Comparison of ENCODE assay signal across 1 cellular context in the genomic region with DNA sequence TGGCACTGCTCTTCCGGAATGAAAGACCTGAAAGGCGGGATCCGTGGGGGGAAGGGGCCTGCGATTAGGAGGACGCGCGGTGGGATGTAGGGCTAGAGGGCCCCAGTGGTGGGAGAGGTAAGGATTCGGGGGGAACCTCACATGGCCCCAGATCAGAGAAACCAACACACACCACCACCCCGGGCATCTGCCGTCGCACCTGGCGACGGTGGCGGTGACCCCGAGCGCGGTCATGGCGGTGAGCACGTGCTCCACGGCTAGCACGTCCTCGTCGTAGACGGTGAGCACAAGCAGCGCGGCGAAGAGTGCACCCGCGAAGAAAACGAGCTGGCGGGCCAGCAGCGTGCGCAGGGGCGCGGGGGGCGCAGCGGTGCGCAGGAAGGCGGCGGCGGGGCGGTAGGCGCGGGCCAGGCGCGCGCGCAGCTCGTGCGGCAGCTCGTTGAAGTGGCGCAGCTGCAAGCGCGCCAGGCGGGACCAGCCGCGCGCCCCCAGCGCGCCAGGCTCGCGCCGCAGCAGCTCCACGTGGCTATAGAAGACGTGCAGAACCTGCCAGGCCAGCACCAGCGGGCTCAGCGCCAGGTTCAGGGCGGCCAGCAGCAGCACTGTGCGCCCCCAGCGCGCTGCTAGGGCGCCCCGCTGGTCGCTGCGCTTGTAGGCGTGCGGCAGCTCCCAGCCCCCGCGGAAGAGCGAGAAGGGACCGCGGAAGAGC.
A peak's percentile ranks its signal among the peaks of the same experiment; 100 is the strongest.
TF ChIP-seq lines count a peak whose summit lies in the region.

No MANE protein-coding gene starts in this region.

TF ChIP-seq in K562, 482 proteins besides CTCF, POLR2A, EP300 and RAD21 (continued from another document and continues in another):
- TF ChIP-seq, protein P1, sequence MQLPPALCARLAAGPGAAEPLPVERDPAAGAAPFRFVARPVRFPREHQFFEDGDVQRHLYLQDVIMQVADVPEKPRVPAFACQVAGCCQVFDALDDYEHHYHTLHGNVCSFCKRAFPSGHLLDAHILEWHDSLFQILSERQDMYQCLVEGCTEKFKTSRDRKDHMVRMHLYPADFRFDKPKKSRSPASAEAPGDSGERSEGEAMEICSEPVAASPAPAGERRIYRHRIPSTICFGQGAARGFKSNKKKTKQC (CRISPR knock-in tag; IDR thresholded peaks at IDR 0.05): 0 out of 2 replicates have a peak, but pooled peaks have one; percentile 22
- TF ChIP-seq, protein P2, sequence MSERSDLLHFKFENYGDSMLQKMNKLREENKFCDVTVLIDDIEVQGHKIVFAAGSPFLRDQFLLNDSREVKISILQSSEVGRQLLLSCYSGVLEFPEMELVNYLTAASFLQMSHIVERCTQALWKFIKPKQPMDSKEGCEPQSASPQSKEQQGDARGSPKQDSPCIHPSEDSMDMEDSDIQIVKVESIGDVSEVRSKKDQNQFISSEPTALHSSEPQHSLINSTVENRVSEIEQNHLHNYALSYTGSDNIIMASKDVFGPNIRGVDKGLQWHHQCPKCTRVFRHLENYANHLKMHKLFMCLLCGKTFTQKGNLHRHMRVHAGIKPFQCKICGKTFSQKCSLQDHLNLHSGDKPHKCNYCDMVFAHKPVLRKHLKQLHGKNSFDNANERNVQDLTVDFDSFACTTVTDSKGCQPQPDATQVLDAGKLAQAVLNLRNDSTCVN (CRISPR knock-in tag; IDR thresholded peaks at IDR 0.05): no peak
- TF ChIP-seq NCOA2 (IDR thresholded peaks at IDR 0.05; ENCODE audit: partially characterized antibody in 2 of 2) (no peak), PTRF (tag; IDR thresholded peaks at IDR 0.05) (no peak), TFAM (CRISPR knock-in tag; conservative IDR thresholded peaks at IDR 0.05) (no peak), HDGF (IDR thresholded peaks at IDR 0.05) (no peak), POLR2G (IDR thresholded peaks at IDR 0.05; ENCODE audit: low read depth, low read length) (peak; percentile 9; the same call in 1 of the 2 replicates), NFE2 (IDR thresholded peaks at IDR 0.05; ENCODE audit: low read depth) (no peak), HMGN3 (IDR thresholded peaks at IDR 0.05; ENCODE audit: borderline replicate concordance, extremely low read depth, insufficient read length, low read depth, low read length) (peak; percentile 9), ARID2 (IDR thresholded peaks at IDR 0.05) (no peak), LEF1 (IDR thresholded peaks at IDR 0.05) (no peak), RBM25 (IDR thresholded peaks at IDR 0.05; ENCODE audit: low read depth, low read length, severe bottlenecking) (no peak), CBX2 (IDR thresholded peaks at IDR 0.05; ENCODE audit: insufficient read depth, low read length, poor library complexity, severe bottlenecking) (no peak), ZFPM2 (CRISPR knock-in tag; IDR thresholded peaks at IDR 0.05) (no peak), CC2D1A (IDR thresholded peaks at IDR 0.05) (no peak), ZNF3 (CRISPR knock-in tag; IDR thresholded peaks at IDR 0.05) (no peak), HLTF (IDR thresholded peaks at IDR 0.05) (no peak), ZNF778 (CRISPR knock-in tag; IDR thresholded peaks at IDR 0.05) (no peak), SMARCB1 (IDR thresholded peaks at IDR 0.05; ENCODE audit: insufficient read length, low read depth) (no peak), IRF2 (CRISPR knock-in tag; IDR thresholded peaks at IDR 0.05) (no peak), KDM4B (IDR thresholded peaks at IDR 0.05; ENCODE audit: borderline replicate concordance in 2 of 2, low read depth in 1 of 2) (no peak), WHSC1 (IDR thresholded peaks at IDR 0.05; ENCODE audit: low read length) (no peak), ZNF507 (tag; conservative IDR thresholded peaks at IDR 0.05) (no peak), NR3C1 (CRISPR knock-in tag; IDR thresholded peaks at IDR 0.05) (peak; percentile 32; the same call in 1 of the 2 replicates), EGR1 (conservative IDR thresholded peaks at IDR 0.05) (no peak), DDX20 (tag; IDR thresholded peaks at IDR 0.05; ENCODE audit: low read depth) (no peak), CREBBP (IDR thresholded peaks at IDR 0.05; ENCODE audit: low read depth, low read length) (no peak), JUN (IDR thresholded peaks at IDR 0.05; ENCODE audit: borderline replicate concordance, low read depth, low read length) (no peak; the same call in 1 of the 2 replicates), JUN (CRISPR knock-in tag; IDR thresholded peaks at IDR 0.05; ENCODE audit: borderline replicate concordance) (no peak; the same call in 1 of the 2 replicates), SMARCA4 (IDR thresholded peaks at IDR 0.05) (no peak), ZSCAN32 (CRISPR knock-in tag; IDR thresholded peaks at IDR 0.05) (no peak), MTA1 (IDR thresholded peaks at IDR 0.05; ENCODE audit: borderline replicate concordance) (no peak), C11orf30 (IDR thresholded peaks at IDR 0.05; ENCODE audit: low read depth) (no peak), SMAD1 (IDR thresholded peaks at IDR 0.05; ENCODE audit: low read depth, low read length, partially characterized antibody) (no peak), TCF7L2 (IDR thresholded peaks at IDR 0.05; ENCODE audit: low read depth, low read length) (no peak), MECOM (CRISPR knock-in tag; IDR thresholded peaks at IDR 0.05) (no peak), TSC22D4 (tag; IDR thresholded peaks at IDR 0.05) (no peak), RFX5 (IDR thresholded peaks at IDR 0.05; ENCODE audit: low read depth, low read length) (no peak), SLC30A9 (CRISPR knock-in tag; IDR thresholded peaks at IDR 0.05) (no peak), L3MBTL2 (IDR thresholded peaks at IDR 0.05) (peak; percentile 11; the same call in 1 of the 2 replicates), PHF21A (IDR thresholded peaks at IDR 0.05; ENCODE audit: borderline replicate concordance, low read depth) (no peak), ZNF324 (CRISPR knock-in tag; IDR thresholded peaks at IDR 0.05) (no peak), MCM3 (IDR thresholded peaks at IDR 0.05) (no peak), MCM7 (IDR thresholded peaks at IDR 0.05) (no peak), ZNF764 (CRISPR knock-in tag; IDR thresholded peaks at IDR 0.05; ENCODE audit: low read depth) (no peak), NFE2L1 (tag; IDR thresholded peaks at IDR 0.05; ENCODE audit: borderline replicate concordance, low read depth) (no peak)
- TF ChIP-seq, protein P3, sequence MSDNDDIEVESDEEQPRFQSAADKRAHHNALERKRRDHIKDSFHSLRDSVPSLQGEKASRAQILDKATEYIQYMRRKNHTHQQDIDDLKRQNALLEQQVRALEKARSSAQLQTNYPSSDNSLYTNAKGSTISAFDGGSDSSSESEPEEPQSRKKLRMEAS (CRISPR knock-in tag; IDR thresholded peaks at IDR 0.05): peak; percentile 78
- TF ChIP-seq, protein P4, sequence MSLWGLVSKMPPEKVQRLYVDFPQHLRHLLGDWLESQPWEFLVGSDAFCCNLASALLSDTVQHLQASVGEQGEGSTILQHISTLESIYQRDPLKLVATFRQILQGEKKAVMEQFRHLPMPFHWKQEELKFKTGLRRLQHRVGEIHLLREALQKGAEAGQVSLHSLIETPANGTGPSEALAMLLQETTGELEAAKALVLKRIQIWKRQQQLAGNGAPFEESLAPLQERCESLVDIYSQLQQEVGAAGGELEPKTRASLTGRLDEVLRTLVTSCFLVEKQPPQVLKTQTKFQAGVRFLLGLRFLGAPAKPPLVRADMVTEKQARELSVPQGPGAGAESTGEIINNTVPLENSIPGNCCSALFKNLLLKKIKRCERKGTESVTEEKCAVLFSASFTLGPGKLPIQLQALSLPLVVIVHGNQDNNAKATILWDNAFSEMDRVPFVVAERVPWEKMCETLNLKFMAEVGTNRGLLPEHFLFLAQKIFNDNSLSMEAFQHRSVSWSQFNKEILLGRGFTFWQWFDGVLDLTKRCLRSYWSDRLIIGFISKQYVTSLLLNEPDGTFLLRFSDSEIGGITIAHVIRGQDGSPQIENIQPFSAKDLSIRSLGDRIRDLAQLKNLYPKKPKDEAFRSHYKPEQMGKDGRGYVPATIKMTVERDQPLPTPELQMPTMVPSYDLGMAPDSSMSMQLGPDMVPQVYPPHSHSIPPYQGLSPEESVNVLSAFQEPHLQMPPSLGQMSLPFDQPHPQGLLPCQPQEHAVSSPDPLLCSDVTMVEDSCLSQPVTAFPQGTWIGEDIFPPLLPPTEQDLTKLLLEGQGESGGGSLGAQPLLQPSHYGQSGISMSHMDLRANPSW (CRISPR knock-in tag; IDR thresholded peaks at IDR 0.05): 0 out of 2 replicates have a peak, but pooled peaks have one; percentile 74
- TF ChIP-seq, protein P5, sequence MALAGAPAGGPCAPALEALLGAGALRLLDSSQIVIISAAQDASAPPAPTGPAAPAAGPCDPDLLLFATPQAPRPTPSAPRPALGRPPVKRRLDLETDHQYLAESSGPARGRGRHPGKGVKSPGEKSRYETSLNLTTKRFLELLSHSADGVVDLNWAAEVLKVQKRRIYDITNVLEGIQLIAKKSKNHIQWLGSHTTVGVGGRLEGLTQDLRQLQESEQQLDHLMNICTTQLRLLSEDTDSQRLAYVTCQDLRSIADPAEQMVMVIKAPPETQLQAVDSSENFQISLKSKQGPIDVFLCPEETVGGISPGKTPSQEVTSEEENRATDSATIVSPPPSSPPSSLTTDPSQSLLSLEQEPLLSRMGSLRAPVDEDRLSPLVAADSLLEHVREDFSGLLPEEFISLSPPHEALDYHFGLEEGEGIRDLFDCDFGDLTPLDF (CRISPR knock-in tag; IDR thresholded peaks at IDR 0.05): no peak
- TF ChIP-seq, protein P6, sequence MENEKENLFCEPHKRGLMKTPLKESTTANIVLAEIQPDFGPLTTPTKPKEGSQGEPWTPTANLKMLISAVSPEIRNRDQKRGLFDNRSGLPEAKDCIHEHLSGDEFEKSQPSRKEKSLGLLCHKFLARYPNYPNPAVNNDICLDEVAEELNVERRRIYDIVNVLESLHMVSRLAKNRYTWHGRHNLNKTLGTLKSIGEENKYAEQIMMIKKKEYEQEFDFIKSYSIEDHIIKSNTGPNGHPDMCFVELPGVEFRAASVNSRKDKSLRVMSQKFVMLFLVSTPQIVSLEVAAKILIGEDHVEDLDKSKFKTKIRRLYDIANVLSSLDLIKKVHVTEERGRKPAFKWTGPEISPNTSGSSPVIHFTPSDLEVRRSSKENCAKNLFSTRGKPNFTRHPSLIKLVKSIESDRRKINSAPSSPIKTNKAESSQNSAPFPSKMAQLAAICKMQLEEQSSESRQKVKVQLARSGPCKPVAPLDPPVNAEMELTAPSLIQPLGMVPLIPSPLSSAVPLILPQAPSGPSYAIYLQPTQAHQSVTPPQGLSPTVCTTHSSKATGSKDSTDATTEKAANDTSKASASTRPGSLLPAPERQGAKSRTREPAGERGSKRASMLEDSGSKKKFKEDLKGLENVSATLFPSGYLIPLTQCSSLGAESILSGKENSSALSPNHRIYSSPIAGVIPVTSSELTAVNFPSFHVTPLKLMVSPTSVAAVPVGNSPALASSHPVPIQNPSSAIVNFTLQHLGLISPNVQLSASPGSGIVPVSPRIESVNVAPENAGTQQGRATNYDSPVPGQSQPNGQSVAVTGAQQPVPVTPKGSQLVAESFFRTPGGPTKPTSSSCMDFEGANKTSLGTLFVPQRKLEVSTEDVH (IDR thresholded peaks at IDR 0.05; ENCODE audit: low read depth, partially characterized antibody): no peak
- TF ChIP-seq, protein P7, sequence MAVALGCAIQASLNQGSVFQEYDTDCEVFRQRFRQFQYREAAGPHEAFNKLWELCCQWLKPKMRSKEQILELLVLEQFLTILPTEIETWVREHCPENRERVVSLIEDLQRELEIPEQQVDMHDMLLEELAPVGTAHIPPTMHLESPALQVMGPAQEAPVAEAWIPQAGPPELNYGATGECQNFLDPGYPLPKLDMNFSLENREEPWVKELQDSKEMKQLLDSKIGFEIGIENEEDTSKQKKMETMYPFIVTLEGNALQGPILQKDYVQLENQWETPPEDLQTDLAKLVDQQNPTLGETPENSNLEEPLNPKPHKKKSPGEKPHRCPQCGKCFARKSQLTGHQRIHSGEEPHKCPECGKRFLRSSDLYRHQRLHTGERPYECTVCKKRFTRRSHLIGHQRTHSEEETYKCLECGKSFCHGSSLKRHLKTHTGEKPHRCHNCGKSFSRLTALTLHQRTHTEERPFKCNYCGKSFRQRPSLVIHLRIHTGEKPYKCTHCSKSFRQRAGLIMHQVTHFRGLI (CRISPR knock-in tag; IDR thresholded peaks at IDR 0.05): no peak
- TF ChIP-seq, protein P8, sequence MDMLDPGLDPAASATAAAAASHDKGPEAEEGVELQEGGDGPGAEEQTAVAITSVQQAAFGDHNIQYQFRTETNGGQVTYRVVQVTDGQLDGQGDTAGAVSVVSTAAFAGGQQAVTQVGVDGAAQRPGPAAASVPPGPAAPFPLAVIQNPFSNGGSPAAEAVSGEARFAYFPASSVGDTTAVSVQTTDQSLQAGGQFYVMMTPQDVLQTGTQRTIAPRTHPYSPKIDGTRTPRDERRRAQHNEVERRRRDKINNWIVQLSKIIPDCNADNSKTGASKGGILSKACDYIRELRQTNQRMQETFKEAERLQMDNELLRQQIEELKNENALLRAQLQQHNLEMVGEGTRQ (CRISPR knock-in tag; IDR thresholded peaks at IDR 0.05): no peak; the same call in 1 of the 2 replicates
- TF ChIP-seq, protein P9, sequence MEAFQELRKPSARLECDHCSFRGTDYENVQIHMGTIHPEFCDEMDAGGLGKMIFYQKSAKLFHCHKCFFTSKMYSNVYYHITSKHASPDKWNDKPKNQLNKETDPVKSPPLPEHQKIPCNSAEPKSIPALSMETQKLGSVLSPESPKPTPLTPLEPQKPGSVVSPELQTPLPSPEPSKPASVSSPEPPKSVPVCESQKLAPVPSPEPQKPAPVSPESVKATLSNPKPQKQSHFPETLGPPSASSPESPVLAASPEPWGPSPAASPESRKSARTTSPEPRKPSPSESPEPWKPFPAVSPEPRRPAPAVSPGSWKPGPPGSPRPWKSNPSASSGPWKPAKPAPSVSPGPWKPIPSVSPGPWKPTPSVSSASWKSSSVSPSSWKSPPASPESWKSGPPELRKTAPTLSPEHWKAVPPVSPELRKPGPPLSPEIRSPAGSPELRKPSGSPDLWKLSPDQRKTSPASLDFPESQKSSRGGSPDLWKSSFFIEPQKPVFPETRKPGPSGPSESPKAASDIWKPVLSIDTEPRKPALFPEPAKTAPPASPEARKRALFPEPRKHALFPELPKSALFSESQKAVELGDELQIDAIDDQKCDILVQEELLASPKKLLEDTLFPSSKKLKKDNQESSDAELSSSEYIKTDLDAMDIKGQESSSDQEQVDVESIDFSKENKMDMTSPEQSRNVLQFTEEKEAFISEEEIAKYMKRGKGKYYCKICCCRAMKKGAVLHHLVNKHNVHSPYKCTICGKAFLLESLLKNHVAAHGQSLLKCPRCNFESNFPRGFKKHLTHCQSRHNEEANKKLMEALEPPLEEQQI (IDR thresholded peaks at IDR 0.05): no peak
- TF ChIP-seq, protein P10, sequence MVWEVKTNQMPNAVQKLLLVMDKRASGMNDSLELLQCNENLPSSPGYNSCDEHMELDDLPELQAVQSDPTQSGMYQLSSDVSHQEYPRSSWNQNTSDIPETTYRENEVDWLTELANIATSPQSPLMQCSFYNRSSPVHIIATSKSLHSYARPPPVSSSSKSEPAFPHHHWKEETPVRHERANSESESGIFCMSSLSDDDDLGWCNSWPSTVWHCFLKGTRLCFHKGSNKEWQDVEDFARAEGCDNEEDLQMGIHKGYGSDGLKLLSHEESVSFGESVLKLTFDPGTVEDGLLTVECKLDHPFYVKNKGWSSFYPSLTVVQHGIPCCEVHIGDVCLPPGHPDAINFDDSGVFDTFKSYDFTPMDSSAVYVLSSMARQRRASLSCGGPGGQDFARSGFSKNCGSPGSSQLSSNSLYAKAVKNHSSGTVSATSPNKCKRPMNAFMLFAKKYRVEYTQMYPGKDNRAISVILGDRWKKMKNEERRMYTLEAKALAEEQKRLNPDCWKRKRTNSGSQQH (CRISPR knock-in tag; IDR thresholded peaks at IDR 0.05): no peak
